In genomic region chr4:73408181-73408867, GRCh38 we compare ENCODE assay signal across 2 cellular contexts.
TF ChIP-seq lines count a peak whose summit lies in the region.

No MANE protein-coding gene starts in this region.

TF ChIP-seq in H1, 55 proteins besides CTCF, POLR2A, EP300 and RAD21:
- no peak for TF ChIP-seq KDM1A (IDR thresholded peaks at IDR 0.05; ENCODE audit: borderline replicate concordance, low read length)
- no peak for TF ChIP-seq USF2 (IDR thresholded peaks at IDR 0.05; ENCODE audit: low read length)
- no peak for TF ChIP-seq RNF2 (IDR thresholded peaks at IDR 0.05; ENCODE audit: borderline replicate concordance, low read depth, low read length, missing control alignments, poor library complexity, severe bottlenecking)
- TF ChIP-seq CEBPB (IDR thresholded peaks at IDR 0.05; ENCODE audit: low read depth, low read length) = no peak
- TF ChIP-seq CBX5 (IDR thresholded peaks at IDR 0.05; ENCODE audit: low read depth, low read length) = no peak
- TF ChIP-seq ASH2L (IDR thresholded peaks at IDR 0.05; ENCODE audit: low read length) = no peak
- TF ChIP-seq TAF1 (IDR thresholded peaks at IDR 0.05; ENCODE audit: low read depth, low read length) = no peak
- TF ChIP-seq TAF7 (optimal IDR thresholded peaks at IDR 0.05; ENCODE audit: borderline replicate concordance, low read depth, low read length) = no peak
- TF ChIP-seq GABPA (IDR thresholded peaks at IDR 0.05; ENCODE audit: borderline replicate concordance, insufficient read depth, low read length) = no peak
- no peak for TF ChIP-seq CHD2 (IDR thresholded peaks at IDR 0.05; ENCODE audit: low read length)
- TF ChIP-seq KDM4A (IDR thresholded peaks at IDR 0.05; ENCODE audit: low read depth, low read length, severe bottlenecking) = no peak
- TF ChIP-seq KDM5A (IDR thresholded peaks at IDR 0.05; ENCODE audit: low read length) = no peak

TF ChIP-seq in HepG2, 621 proteins besides CTCF, POLR2A, EP300 and RAD21 (continues in another document):
- no peak for TF ChIP-seq ZNF614 (CRISPR knock-in tag; IDR thresholded peaks at IDR 0.05; ENCODE audit: borderline replicate concordance)
- TF ChIP-seq ZNF142 (CRISPR knock-in tag; IDR thresholded peaks at IDR 0.05) = 0 out of 2 replicates have a peak, but pooled peaks have one; percentile 44
- 0 out of 2 replicates have a peak, but pooled peaks have one; percentile 41 for TF ChIP-seq TMF1 (CRISPR knock-in tag; IDR thresholded peaks at IDR 0.05; ENCODE audit: low read depth)
- TF ChIP-seq GLI4 (CRISPR knock-in tag; IDR thresholded peaks at IDR 0.05; ENCODE audit: borderline replicate concordance) = no peak
- TF ChIP-seq AFF4 (CRISPR knock-in tag; IDR thresholded peaks at IDR 0.05) = peak; percentile 78
- no peak for TF ChIP-seq ZNF180 (CRISPR knock-in tag; IDR thresholded peaks at IDR 0.05; ENCODE audit: borderline replicate concordance, low read depth)
- TF ChIP-seq HDAC6 (IDR thresholded peaks at IDR 0.05; ENCODE audit: low read depth, low read length) = peak; percentile 72; the same call in 1 of the 2 replicates
- no peak for TF ChIP-seq MATR3 (CRISPR knock-in tag; IDR thresholded peaks at IDR 0.05)
- no peak for TF ChIP-seq ZNF501 (CRISPR knock-in tag; IDR thresholded peaks at IDR 0.05)
- TF ChIP-seq RELA (CRISPR knock-in tag; IDR thresholded peaks at IDR 0.05) = no peak
- no peak for TF ChIP-seq SNAPC2 (CRISPR knock-in tag; IDR thresholded peaks at IDR 0.05)
- no peak for TF ChIP-seq PCBP1 (IDR thresholded peaks at IDR 0.05; ENCODE audit: borderline replicate concordance, low read depth, low read length)
- peak in 1 of 2 experiments; percentile 56; a peak in 1 of 4 replicates for TF ChIP-seq REST (IDR thresholded peaks at IDR 0.05; ENCODE audit: borderline replicate concordance in 1 of 2, low read depth in 1 of 2, low read length in 2 of 2)
- 0 out of 2 replicates have a peak, but pooled peaks have one; percentile 19 for TF ChIP-seq YEATS4 (CRISPR knock-in tag; IDR thresholded peaks at IDR 0.05; ENCODE audit: borderline replicate concordance)
- peak; percentile 46 for TF ChIP-seq HDAC1 (CRISPR knock-in tag; IDR thresholded peaks at IDR 0.05)
- TF ChIP-seq YY1 (IDR thresholded peaks at IDR 0.05; ENCODE audit: insufficient read depth, insufficient replicate concordance, low read depth, low read length) = no peak
- 0 out of 2 replicates have a peak, but pooled peaks have one; percentile 25 for TF ChIP-seq ZNF317 (CRISPR knock-in tag; IDR thresholded peaks at IDR 0.05)
- no peak for TF ChIP-seq TOPORS (CRISPR knock-in tag; IDR thresholded peaks at IDR 0.05)
- no peak for TF ChIP-seq WIZ (CRISPR knock-in tag; IDR thresholded peaks at IDR 0.05)
- TF ChIP-seq JDP2 (CRISPR knock-in tag; IDR thresholded peaks at IDR 0.05; ENCODE audit: borderline replicate concordance) = no peak
- no peak for TF ChIP-seq SIN3A (IDR thresholded peaks at IDR 0.05; ENCODE audit: borderline replicate concordance, low read depth, low read length)
- no peak for TF ChIP-seq TFE3 (CRISPR knock-in tag; IDR thresholded peaks at IDR 0.05)
- no peak for TF ChIP-seq ZNF329 (CRISPR knock-in tag; IDR thresholded peaks at IDR 0.05; ENCODE audit: low read depth)
- no peak for TF ChIP-seq TEF (CRISPR knock-in tag; IDR thresholded peaks at IDR 0.05)
- TF ChIP-seq TAF1 (CRISPR knock-in tag; IDR thresholded peaks at IDR 0.05) = peak; percentile 16; the same call in 1 of the 2 replicates
- TF ChIP-seq ZNF30 (CRISPR knock-in tag; IDR thresholded peaks at IDR 0.05) = no peak
- TF ChIP-seq MAFF (IDR thresholded peaks at IDR 0.05; ENCODE audit: low read depth, low read length) = 0 out of 2 replicates have a peak, but pooled peaks have one; percentile 25
- TF ChIP-seq NR3C1 (CRISPR knock-in tag; IDR thresholded peaks at IDR 0.05) = no peak
- TF ChIP-seq ZNF362 (CRISPR knock-in tag; IDR thresholded peaks at IDR 0.05; ENCODE audit: borderline replicate concordance) = no peak
- peak; percentile 100 for TF ChIP-seq PAF1 (CRISPR knock-in tag; IDR thresholded peaks at IDR 0.05)
- no peak for TF ChIP-seq THRA (CRISPR knock-in tag; IDR thresholded peaks at IDR 0.05; ENCODE audit: borderline replicate concordance)
- TF ChIP-seq ATF5 (CRISPR knock-in tag; IDR thresholded peaks at IDR 0.05; ENCODE audit: low read depth) = no peak
- no peak for TF ChIP-seq GATAD1 (CRISPR knock-in tag; IDR thresholded peaks at IDR 0.05)
- no peak for TF ChIP-seq ZNF781 (CRISPR knock-in tag; IDR thresholded peaks at IDR 0.05; ENCODE audit: borderline replicate concordance, not compliant biosample characterization)
- TF ChIP-seq ZNF430 (CRISPR knock-in tag; IDR thresholded peaks at IDR 0.05) = no peak
- no peak for TF ChIP-seq MIXL1 (CRISPR knock-in tag; IDR thresholded peaks at IDR 0.05)
- TF ChIP-seq MAFG (CRISPR knock-in tag; IDR thresholded peaks at IDR 0.05) = no peak
- TF ChIP-seq FOXJ3 (CRISPR knock-in tag; IDR thresholded peaks at IDR 0.05; ENCODE audit: borderline replicate concordance) = no peak
- TF ChIP-seq ZNF292 (CRISPR knock-in tag; IDR thresholded peaks at IDR 0.05; ENCODE audit: borderline replicate concordance, low read depth) = no peak
